8 cellular contexts compared by ENCODE assay signal in genomic region chr5:154857534-154858250, GRCh38. TPM values are rescaled to one million over a fixed set of nuclear protein-coding genes. Genes with fewer than 3 reads are reported as not detected.
DNase-seq lines count a peak whose midpoint lies in the region; ATAC-seq, FAIRE-seq and TF ChIP-seq lines count a peak whose summit lies in the region.

No MANE protein-coding gene starts in this region.

- in situ Hi-C loops in HepG2 (cut with HindIII; ENCODE audit: extremely low pct_ligation_motif_present, low pct_unique_long_range_greater_than_20kb) = no loop called here

- H3K9ac ChIP-seq in HepG2 (ENCODE audit: insufficient read depth, low read depth, low read length) = peak overlapping the region; percentile 87

- TF ChIP-seq EP300 in HepG2 (IDR thresholded peaks at IDR 0.05; ENCODE audit: low read depth in 2 of 2, low read length in 2 of 2) (no peak; a peak in 1 of 4 replicates), HepG2 (CRISPR knock-in tag; IDR thresholded peaks at IDR 0.05; ENCODE audit: borderline replicate concordance) (no peak)

- H3K79me2 ChIP-seq in HepG2 (ENCODE audit: insufficient read depth, low read length) = peaks cover 40% of the 10 kb centered on the region

- POLR2A ChIA-PET in BJ (lab: Charles Lee) (interaction anchor here (0.6 kb wide), 2 partner anchors 405 to 798 kb away, joined by 9 to 12 read pairs; no protein-coding TSS in a partner anchor), HepG2 (lab: Yijun Ruan, JAX) (interaction anchor here (0.9 to 2.9 kb wide), 15 partner anchors 7 to 819 kb away, joined by 3 to 35 read pairs (median 8); partner anchors contain the start of genes FAM114A2, FAXDC2, GEMIN5 and MFAP3)

- peak in 1 of 2 experiments; percentile 72 for TF ChIP-seq POLR2A in HepG2 (IDR thresholded peaks at IDR 0.05; ENCODE audit: insufficient read depth in 1 of 2, low read depth in 2 of 2, low read length in 2 of 2)

- peak; percentile 56 for ATAC-seq in HG03442 (IDR thresholded peaks at IDR 0.05; ENCODE audit: unreplicated experiment)
- ATAC-seq in HepG2 = peak; percentile 89

- H3K27ac ChIP-seq in HepG2 (ENCODE audit: extremely low read length, insufficient read depth, low read length) = peak overlapping the region; percentile 99

- no peak for FAIRE-seq in GM19239 (lab: Jason Lieb, UNC)
- peak; percentile 32 for FAIRE-seq in HepG2 (lab: Jason Lieb, UNC)

- H3K36me3 ChIP-seq in BJ (ENCODE audit: control insufficient read depth, insufficient read depth, low read length) (no peaks in the 10 kb centered on the region), HepG2 (replicated peaks in 1 of 2; ENCODE audit: control insufficient read depth in 1 of 2, insufficient read depth in 2 of 2, low read length in 2 of 2) (peaks cover 0 to 4% of the 10 kb centered on the region in 2 experiments; a peak in 1 of 5 replicates)

- H3K4me1 ChIP-seq in HepG2 (ENCODE audit: insufficient read depth, low read length) = peaks cover 34% of the 10 kb centered on the region

- peaks cover 20% of the 10 kb centered on the region for H4K20me1 ChIP-seq in HepG2 (ENCODE audit: insufficient read depth, low read length)

- H3K4me3 ChIP-seq in BJ (ENCODE audit: low read depth, low read length) = peak overlapping the region; percentile 80
- H3K4me3 ChIP-seq in HepG2 (replicated peaks in 1 of 3; ENCODE audit: insufficient read depth in 1 of 3, low read depth in 2 of 3, low read length in 3 of 3) = peak overlapping the region; percentile 78 to 93 (median 85)

- CTCF ChIA-PET in BJ (lab: Yijun Ruan, JAX) = interaction anchor here (0.9 to 1.3 kb wide), 3 partner anchors 9 to 88 kb away, joined by 3 read pairs; no protein-coding TSS in a partner anchor
- CTCF ChIA-PET in HepG2 (lab: Yijun Ruan, JAX; ENCODE audit: low intra/inter-chr PET ratio, low total read pairs) = no interaction called here

- peak overlapping the region; percentile 95 for H3K4me2 ChIP-seq in HepG2 (ENCODE audit: low read depth, low read length)

- peak; percentile 23; the same call in 1 of the 2 replicates for TF ChIP-seq RAD21 in HepG2 (CRISPR knock-in tag; IDR thresholded peaks at IDR 0.05)

- H3K27me3 ChIP-seq in BJ (ENCODE audit: control insufficient read depth, insufficient read depth, low read length) (no peaks in the 10 kb centered on the region), HepG2 (ENCODE audit: control insufficient read depth in 1 of 2, insufficient read depth in 2 of 2, low read length in 2 of 2) (peaks cover 0 to 4% of the 10 kb centered on the region in 2 experiments; a peak in 1 of 5 replicates)

- TF ChIP-seq CTCF in BJ (IDR thresholded peaks at IDR 0.05; ENCODE audit: insufficient read depth, low read depth, low read length) = 0 out of 2 replicates have a peak, but pooled peaks have one; percentile 14
- TF ChIP-seq CTCF in HepG2 (CRISPR knock-in tag; IDR thresholded peaks at IDR 0.05) = peak; percentile 56

- DNase-seq in BJ (ENCODE audit: low read depth) = peak; percentile 76
- peak; percentile 74 for DNase-seq in GM19239 (ENCODE audit: insufficient read length, low spot score)
- peak; percentile 81 for DNase-seq in NCI-H524 treated with DMSO at 0.1 percent for 48 hours (lab: John Stamatoyannopoulos, UW)
- peak; percentile 88 for DNase-seq in activated CD4-positive, alpha-beta T cell treated with anti-CD3 and anti-CD28 coated beads, Interleukin-2, amount 50 U/mL, for 1 hour
- peak; percentile 98 for DNase-seq in dedifferentiated amniotic fluid mesenchymal stem cell (ENCODE audit: extremely low spot score)
- DNase-seq in HepG2 (ENCODE audit: low spot score) = peak; percentile 93
- DNase-seq in stimulated activated CD4-positive, alpha-beta T cell treated with anti-CD3 and anti-CD28 coated beads, Interleukin-2, amount 100 ng/mL, for 48 hours = peak; percentile 68 to 73

- TSS peak; percentile 88 for BruUV-seq in HepG2 (replicated peaks; lab: Mats Ljungman, UMichigan)

- intact Hi-C loops in HepG2 (cut with micrococcal nuclease; ENCODE audit: unreplicated experiment) = loop anchor here (1.0 to 5.0 kb wide), 4 partner anchors 40 to 205 kb away; partner anchors contain the start of gene LARP1

- H2AFZ ChIP-seq in HepG2 (ENCODE audit: low read length) = no peak overlapping the region

- no peaks in the 10 kb centered on the region for H3K9me3 ChIP-seq in HepG2 (ENCODE audit: low read length)

- 2% methylated on average over 17 of the region's 57 CpGs for WGBS in HepG2 (ENCODE audit: low lambda C conversion rate)

TF ChIP-seq in HepG2, 621 proteins besides CTCF, POLR2A, EP300 and RAD21 (continues in another document):
- TF ChIP-seq ZSCAN29 (CRISPR knock-in tag; conservative IDR thresholded peaks at IDR 0.05) (no peak), HCFC1 (IDR thresholded peaks at IDR 0.05; ENCODE audit: low read depth, low read length) (no peak), REPIN1 (CRISPR knock-in tag; IDR thresholded peaks at IDR 0.05; ENCODE audit: borderline replicate concordance, low read depth) (no peak), NFATC3 (CRISPR knock-in tag; IDR thresholded peaks at IDR 0.05) (peak; percentile 68; the same call in 1 of the 2 replicates), MED13 (CRISPR knock-in tag; IDR thresholded peaks at IDR 0.05) (no peak), JDP2 (CRISPR knock-in tag; IDR thresholded peaks at IDR 0.05; ENCODE audit: borderline replicate concordance) (no peak), ZNF264 (CRISPR knock-in tag; IDR thresholded peaks at IDR 0.05) (no peak)

RNA-seq across cellular contexts. Expression of gene CNOT8, which starts 0.7 kb away (rescaled TPM):
- polyA plus RNA-seq in BJ (2011; rRNA removed) (38.8 and 49.4 TPM in 2 replicates), HepG2 (2011; rRNA removed) (63.8 and 74.9 TPM in 2 replicates)
- polyA minus RNA-seq in BJ (2011; rRNA and poly(A)+ RNA removed) = 19.8 and 26.6 TPM in 2 replicates
- total RNA-seq in HepG2 (2016; rRNA removed; fragmentation: Illumina TruSeq; extraction: Trizol) = 37.1 and 50.3 TPM in 2 replicates
- 8.5 and 9.5 TPM in 2 replicates for total RNA-seq in HepG2 (2016; cell fraction: cytosol; rRNA removed; fragmentation: Illumina TruSeq; extraction: Trizol; ENCODE audit: low read depth)
- 38.6 and 50.3 TPM in 2 replicates for total RNA-seq in HepG2 (2016; cell fraction: insoluble cytoplasmic fraction; rRNA removed; fragmentation: Illumina TruSeq; extraction: Trizol)
- total RNA-seq in HepG2 (2016; cell fraction: membrane; rRNA removed; fragmentation: Illumina TruSeq; extraction: Trizol) = 21.9 and 23.8 TPM in 2 replicates
- 27.1 and 28.0 TPM in 2 replicates for total RNA-seq in HepG2 (2016; cell fraction: nucleus; rRNA removed; fragmentation: Illumina TruSeq; extraction: Trizol)
- 63.2 and 67.0 TPM in 2 replicates for polyA plus RNA-seq in HepG2 (2011; cell fraction: cytosol; rRNA removed)
- polyA plus RNA-seq in HepG2 (2011; cell fraction: nucleus; rRNA removed) = 46.3 and 57.5 TPM in 2 replicates
- 54.8 and 56.2 TPM in 2 replicates for polyA plus RNA-seq in HepG2 (2012)
- polyA plus RNA-seq in HepG2 (2016; cell fraction: cytosol; fragmentation: Illumina TruSeq; extraction: Trizol; ENCODE audit: low read depth) = 4.1 and 5.1 TPM in 2 replicates
- polyA plus RNA-seq in HepG2 (2016; cell fraction: insoluble cytoplasmic fraction; fragmentation: Illumina TruSeq; extraction: Trizol; ENCODE audit: low read depth) = 41.9 and 42.7 TPM in 2 replicates
- 12.2 and 12.5 TPM in 2 replicates for polyA plus RNA-seq in HepG2 (2016; cell fraction: membrane; fragmentation: Illumina TruSeq; extraction: Trizol; ENCODE audit: low read depth)
- polyA plus RNA-seq in HepG2 (2016; cell fraction: nucleus; fragmentation: Illumina TruSeq; extraction: Trizol; ENCODE audit: insufficient read depth, low read depth) = 48.0 and 49.6 TPM in 2 replicates
- 31.6 and 52.4 TPM in 2 replicates for polyA minus RNA-seq in HepG2 (2011; rRNA and poly(A)+ RNA removed; ENCODE audit: low replicate concordance)
- 51.4 and 54.3 TPM in 2 replicates for polyA minus RNA-seq in HepG2 (2011; cell fraction: cytosol; rRNA and poly(A)+ RNA removed)
- 35.0 and 39.0 TPM in 2 replicates for polyA minus RNA-seq in HepG2 (2011; cell fraction: nucleus; rRNA and poly(A)+ RNA removed)

RNA-seq across cellular contexts. Expression of gene FAXDC2, which starts 7.3 kb away (rescaled TPM):
- polyA plus RNA-seq in BJ (2011; rRNA removed) = 10.7 and 13.6 TPM in 2 replicates
- polyA minus RNA-seq in BJ (2011; rRNA and poly(A)+ RNA removed) = 7.8 and 10.3 TPM in 2 replicates
- total RNA-seq in HepG2 (2016; rRNA removed; fragmentation: Illumina TruSeq; extraction: Trizol) = 3.0 and 4.7 TPM in 2 replicates
- 1.3 and 1.5 TPM in 2 replicates for total RNA-seq in HepG2 (2016; cell fraction: cytosol; rRNA removed; fragmentation: Illumina TruSeq; extraction: Trizol; ENCODE audit: low read depth)
- total RNA-seq in HepG2 (2016; cell fraction: insoluble cytoplasmic fraction; rRNA removed; fragmentation: Illumina TruSeq; extraction: Trizol) = 4.3 and 5.0 TPM in 2 replicates
- total RNA-seq in HepG2 (2016; cell fraction: membrane; rRNA removed; fragmentation: Illumina TruSeq; extraction: Trizol) = 3.5 and 4.3 TPM in 2 replicates
- total RNA-seq in HepG2 (2016; cell fraction: nucleus; rRNA removed; fragmentation: Illumina TruSeq; extraction: Trizol) = 5.5 and 5.8 TPM in 2 replicates
- 49.5 and 58.8 TPM in 2 replicates for polyA plus RNA-seq in HepG2 (2011; rRNA removed)
- polyA plus RNA-seq in HepG2 (2011; cell fraction: cytosol; rRNA removed) = 41.5 and 43.5 TPM in 2 replicates
- 45.2 and 57.4 TPM in 2 replicates for polyA plus RNA-seq in HepG2 (2011; cell fraction: nucleus; rRNA removed)
- 27.6 and 33.1 TPM in 2 replicates for polyA plus RNA-seq in HepG2 (2012)
- polyA plus RNA-seq in HepG2 (2016; cell fraction: cytosol; fragmentation: Illumina TruSeq; extraction: Trizol; ENCODE audit: low read depth) = 1.3 and 1.9 TPM in 2 replicates
- polyA plus RNA-seq in HepG2 (2016; cell fraction: insoluble cytoplasmic fraction; fragmentation: Illumina TruSeq; extraction: Trizol; ENCODE audit: low read depth) = 3.7 and 4.2 TPM in 2 replicates
- polyA plus RNA-seq in HepG2 (2016; cell fraction: membrane; fragmentation: Illumina TruSeq; extraction: Trizol; ENCODE audit: low read depth) = 3.9 and 4.0 TPM in 2 replicates
- polyA plus RNA-seq in HepG2 (2016; cell fraction: nucleus; fragmentation: Illumina TruSeq; extraction: Trizol; ENCODE audit: insufficient read depth, low read depth) = 6.6 and 7.0 TPM in 2 replicates
- 0.05 and 101 TPM in 2 replicates for polyA minus RNA-seq in HepG2 (2011; rRNA and poly(A)+ RNA removed; ENCODE audit: low replicate concordance)
- 23.1 and 27.3 TPM in 2 replicates for polyA minus RNA-seq in HepG2 (2011; cell fraction: cytosol; rRNA and poly(A)+ RNA removed)
- polyA minus RNA-seq in HepG2 (2011; cell fraction: nucleus; rRNA and poly(A)+ RNA removed) = 39.9 and 40.4 TPM in 2 replicates

Comparison
In these comparisons a context has a peak if more than half of its experiments do, and no peak if none do; other contexts are left out.
1. Peak in every context shown above with its lines: DNase-seq, ATAC-seq, H3K4me3 ChIP-seq and H3K27ac ChIP-seq.